Comparison of ENCODE assay signal across 9 cellular contexts in the genomic region with DNA sequence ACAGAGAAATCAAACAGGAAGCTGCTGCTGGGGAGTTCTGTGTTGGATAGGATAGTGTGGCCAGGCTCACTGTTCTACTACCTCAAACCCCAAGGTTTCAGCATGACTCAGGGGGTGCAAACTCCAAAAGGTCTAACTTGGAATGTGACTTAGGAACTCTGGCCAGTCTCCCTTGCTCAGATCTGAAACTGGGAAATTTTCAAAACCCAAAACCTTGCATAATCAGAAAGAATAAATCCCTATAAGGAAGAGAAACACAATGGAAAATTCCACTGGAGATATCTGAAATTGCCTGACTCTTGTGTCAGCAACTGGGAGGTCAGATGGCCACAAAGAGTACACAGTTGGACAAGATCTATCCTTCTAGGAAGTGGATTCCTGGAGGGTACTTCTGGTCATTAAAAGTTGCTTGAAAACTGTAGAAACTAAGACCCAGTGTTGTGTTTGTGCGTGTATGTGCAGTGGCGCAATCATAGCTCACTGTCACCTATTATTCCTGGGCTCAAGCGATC. TPM values are rescaled to one million over a fixed set of nuclear protein-coding genes. Genes with fewer than 3 reads are reported as not detected.
A peak's percentile ranks its signal among the peaks of the same experiment; 100 is the strongest.
DNase-seq lines count a peak whose midpoint lies in the region; ATAC-seq and TF ChIP-seq lines count a peak whose summit lies in the region.
"Had no signal": no experiment of that assay in that cellular context is flagged by ENCODE, and none has a peak within 500 bp of the region (broad histone marks: within the 10 kb centered on the region; RNA-seq: fewer than 3 reads in every experiment).

No MANE protein-coding gene starts in this region.

- ATAC-seq in Right ventricle myocardium superior (ENCODE audit: poor library complexity) = peak; percentile 11
- ATAC-seq in Right ventricle myocardium inferior = no peak
- peak in 1 of 2 donors; percentile 56 for ATAC-seq in lower lobe of right lung
- no peak for ATAC-seq in HG02678 (IDR thresholded peaks at IDR 0.05; ENCODE audit: unreplicated experiment)

- peak overlapping the region; percentile 43 for H3K27ac ChIP-seq in lower lobe of right lung
- H3K27ac ChIP-seq in uterus = peak overlapping the region; percentile 49 to 51

- H3K4me3 ChIP-seq in cardiac fibroblast (replicated peaks in 1 of 2; ENCODE audit: low read depth in 2 of 2, low read length in 2 of 2) = no peak overlapping the region
- H3K4me3 ChIP-seq in lower lobe of right lung = no peak overlapping the region
- H3K4me3 ChIP-seq in uterus = no peak overlapping the region

- DNase-seq in Right ventricle myocardium superior (no peak), Right ventricle myocardium inferior (ENCODE audit: missing footprints) (no peak), cardiac fibroblast (ENCODE audit: low read depth in 2 of 2) (peak; percentile 92 to 96), lower lobe of right lung (no peak), uterus (peak; percentile 24 to 39), C1 segment of cervical spinal cord (lab: John Stamatoyannopoulos, UW) (no peak), NCI-H2107 (lab: John Stamatoyannopoulos, UW) (no peak)
- DNase-seq: NCI-H345 had no signal

- no peak for TF ChIP-seq POLR2A in uterus (IDR thresholded peaks at IDR 0.05)

- no peak for TF ChIP-seq CTCF in cardiac fibroblast (IDR thresholded peaks at IDR 0.05; ENCODE audit: low read depth, low read length)
- TF ChIP-seq CTCF in lower lobe of right lung (IDR thresholded peaks at IDR 0.05) = no peak
- no peak for TF ChIP-seq CTCF in uterus (IDR thresholded peaks at IDR 0.05)

- H3K36me3 ChIP-seq in lower lobe of right lung = no peaks in the 10 kb centered on the region
- H3K36me3 ChIP-seq in uterus = no peaks in the 10 kb centered on the region

- no peaks in the 10 kb centered on the region for H3K9me3 ChIP-seq in lower lobe of right lung
- H3K9me3 ChIP-seq in uterus = no peaks in the 10 kb centered on the region

- intact Hi-C loops in Right ventricle myocardium superior (cut with DNase I) = no loop called here
- intact Hi-C loops in Right ventricle myocardium inferior (cut with DNase I) = loop anchor here (10.0 kb wide), 2 partner anchors 119 to 189 kb away; partner anchors contain the start of gene USO1
- intact Hi-C loops in lower lobe of right lung (cut with DNase I) = no loop called here
- intact Hi-C loops in uterus (cut with DNase I; ENCODE audit: low total_unique reads) = no loop called here

- peaks cover 19% of the 10 kb centered on the region for H3K4me1 ChIP-seq in lower lobe of right lung
- H3K4me1 ChIP-seq in uterus = no peaks in the 10 kb centered on the region

- H3K27me3 ChIP-seq in lower lobe of right lung (ENCODE audit: low read depth) = no peaks in the 10 kb centered on the region
- H3K27me3 ChIP-seq in uterus = no peaks in the 10 kb centered on the region

RNA-seq across cellular contexts. Expression of gene PPEF2, which starts 58.0 kb away (rescaled TPM):
- total RNA-seq in Right ventricle myocardium superior = not detected
- not detected for total RNA-seq in Right ventricle myocardium inferior
- total RNA-seq in lower lobe of right lung = not detected
- total RNA-seq in uterus = under 1 TPM in 1 of 4 donors, not detected in 3; 0.09 TPM

Comparison
In these comparisons a context has a peak if more than half of its experiments do, and no peak if none do; other contexts are left out.
1. DNase-seq: peak in cardiac fibroblast (2 of 2) and uterus (2 of 2); none in Right ventricle myocardium superior (single experiment), Right ventricle myocardium inferior (single experiment), lower lobe of right lung (single experiment), C1 segment of cervical spinal cord (0 of 14) and NCI-H2107 (single experiment).